ENCODE assay signal across 8 cellular contexts in the genomic region with DNA sequence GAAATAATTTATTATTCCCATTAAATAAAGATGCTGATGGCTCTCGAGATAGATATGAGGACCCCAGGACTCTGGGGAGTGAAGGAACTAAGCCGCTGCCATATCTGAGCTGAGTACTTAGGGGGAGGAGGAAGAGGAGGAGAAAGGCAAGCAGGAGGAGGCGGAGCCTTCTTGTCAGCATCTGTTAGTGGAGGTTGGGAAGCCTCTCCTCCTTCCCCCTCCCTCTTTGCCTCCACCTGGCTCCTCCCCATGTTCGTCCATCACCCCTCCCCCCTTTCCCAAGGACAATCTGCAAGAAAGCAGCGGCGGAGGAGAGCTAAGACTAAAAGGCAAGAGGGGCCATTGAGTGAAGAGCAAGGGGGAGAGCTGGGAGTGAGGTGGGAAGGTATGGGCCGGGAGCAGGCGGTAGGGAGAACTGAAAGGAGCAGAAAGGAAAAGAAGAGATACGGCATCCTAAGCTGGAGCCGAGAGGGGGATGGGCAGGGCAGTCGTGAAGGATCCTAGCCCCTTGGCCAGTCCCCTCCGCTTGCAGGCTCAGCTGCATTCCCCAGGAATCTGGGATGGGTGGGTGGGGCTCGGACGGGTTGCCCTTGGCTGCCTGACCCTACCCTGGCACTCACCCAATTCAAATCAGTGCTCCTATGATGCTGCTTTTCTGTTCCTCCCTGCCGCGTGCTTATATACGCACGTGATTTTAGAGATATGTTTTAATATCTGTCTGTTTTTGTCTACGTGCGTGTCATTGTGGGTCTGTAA. TPM values are rescaled to one million over a fixed set of nuclear protein-coding genes. Genes with fewer than 3 reads are reported as not detected.
DNase-seq lines count a peak whose midpoint lies in the region; ATAC-seq and TF ChIP-seq lines count a peak whose summit lies in the region.

Gene PFKM, plus strand, starts transcription at position 287 of the 756 bp plus-strand sequence. CDS start 3,411 bp downstream, outside the sequence.

- peaks cover 6% of the 10 kb centered on the region for H3K4me1 ChIP-seq in endodermal cell (ENCODE audit: control insufficient read depth, insufficient read depth, low read length)

- H3K9me3 Mint-ChIP-seq in endodermal cell: peaks cover 13% of the 10 kb centered on the region

- 0% methylated on average over 7 to 19 of the region's 20 CpGs for WGBS in endodermal cell (ENCODE audit: insufficient coverage in 1 of 2, insufficient read length in 1 of 2), 2 experiments

- TF ChIP-seq CTCF in endodermal cell (conservative IDR thresholded peaks at IDR 0.05): no peak

- H3K4me1 Mint-ChIP-seq in endodermal cell: peaks cover 21% of the 10 kb centered on the region

- H3K9me3 ChIP-seq in endodermal cell (ENCODE audit: control insufficient read depth, low read length): no peaks in the 10 kb centered on the region

- H3K27ac ChIP-seq in endodermal cell (ENCODE audit: low read depth, low read length): peak within 1 kb of the TSS; percentile 81

- H3K36me3 ChIP-seq in endodermal cell (ENCODE audit: control insufficient read depth, insufficient read depth, low read length): peaks cover 13% of the 10 kb centered on the region

- peaks cover 12% of the 10 kb centered on the region for H3K36me3 Mint-ChIP-seq in endodermal cell (ENCODE audit: low read depth)

- peak; percentile 97 for ATAC-seq in GM19468 (IDR thresholded peaks at IDR 0.05; ENCODE audit: extremely low read depth, unreplicated experiment)

- H3K27me3 ChIP-seq in endodermal cell (ENCODE audit: control insufficient read depth, insufficient read depth, low read length, poor library complexity, severe bottlenecking): no peaks in the 10 kb centered on the region

- H3K9ac ChIP-seq in endodermal cell (ENCODE audit: extremely low read depth, low read length, poor library complexity, severe bottlenecking): peak within 1 kb of the TSS; percentile 70

- H3K27me3 Mint-ChIP-seq in endodermal cell (ENCODE audit: insufficient read depth): peaks cover 10% of the 10 kb centered on the region

- H3K27ac Mint-ChIP-seq in endodermal cell: peak within 1 kb of the TSS; percentile 97

- DNase-seq in CMK (ENCODE audit: low read depth) (peak; percentile 83), HPDE6-E6E7 (ENCODE audit: extremely low spot score) (peak; percentile 87), NOMO-1 (lab: John Stamatoyannopoulos, UW; ENCODE audit: unreplicated experiment in 2 of 2) (peak; percentile 77 to 86), endodermal cell (peak; percentile 98), mesenteric fat pad (ENCODE audit: low spot score) (no peak)
- DNase-seq in activated CD8-positive, alpha-beta memory T cell treated with anti-CD3 and anti-CD28 coated beads for 4 hours (ENCODE audit: low read depth in 2 of 2): peak; percentile 14 to 33
- peak; percentile 9 for DNase-seq in stimulated activated CD8-positive, alpha-beta memory T cell treated with anti-CD3 and anti-CD28 coated beads, Interleukin-15, amount 100 ng/mL, for 24 hours (ENCODE audit: low read depth)

- peak within 1 kb of the TSS; percentile 94 for H3K4me3 Mint-ChIP-seq in endodermal cell

- H3K4me3 ChIP-seq in endodermal cell (ENCODE audit: low read length): peak within 1 kb of the TSS; percentile 98

RNA-seq across cellular contexts. Expression of gene PFKM, which starts in this region (rescaled TPM):
- 100 to 1,000 TPM in 1 of 2 donors, 10 to 100 TPM in 1; 90.0 to 107 TPM for total RNA-seq in endodermal cell
- 94.0 TPM for polyA plus RNA-seq in endodermal cell (2013, experiment 1 of 2)
- polyA plus RNA-seq in endodermal cell (2013, experiment 2 of 2): 81.0 TPM
- 27.5 TPM for total RNA-seq in mesenteric fat pad
